20 cellular contexts compared by ENCODE assay signal in genomic region chr18:43780782-43781340, GRCh38.
DNase-seq lines count a peak whose midpoint lies in the region; ATAC-seq and TF ChIP-seq lines count a peak whose summit lies in the region.
"Had no signal": no experiment of that assay in that cellular context is flagged by ENCODE, and none has a peak within 500 bp of the region (broad histone marks: within the 10 kb centered on the region; RNA-seq: fewer than 3 reads in every experiment).

No MANE protein-coding gene starts in this region.

- H3K27me3 Mint-ChIP-seq in chondrocyte (ENCODE audit: low read depth): no peaks in the 10 kb centered on the region
- H3K27me3 Mint-ChIP-seq: activated naive CD8-positive, alpha-beta T cell had no signal

- peaks cover 32% of the 10 kb centered on the region for H3K4me1 Mint-ChIP-seq in chondrocyte (ENCODE audit: low read depth)
- H3K4me1 Mint-ChIP-seq: GM23338 had no signal

- H3K27ac Mint-ChIP-seq in chondrocyte (ENCODE audit: unreplicated experiment): peak overlapping the region; percentile 37
- H3K27ac Mint-ChIP-seq: activated naive CD8-positive, alpha-beta T cell; GM23338 had no signal

- DNase-seq in AG10803 (ENCODE audit: low read depth): peak; percentile 82
- DNase-seq in NCI-H226: peak; percentile 60
- no peak for DNase-seq in chondrocyte (ENCODE audit: low spot score)
- peak; percentile 50 for DNase-seq in kidney tubule cell (ENCODE audit: low spot score)
- DNase-seq in CD1c-positive myeloid dendritic cell (ENCODE audit: extremely low spot score): no peak
- DNase-seq in NCI-H187 treated with DMSO at 0.1 percent for 48 hours (lab: John Stamatoyannopoulos, UW): no peak
- DNase-seq: activated T-cell treated with anti-CD3 and anti-CD28 coated beads for 4 hours, C1 segment of cervical spinal cord, DND-41, KG1, NCI-H1694, NCI-H524 treated with DMSO at 0.1 percent for 48 hours, ovary had no signal

- TF ChIP-seq CTCF in AG10803 (conservative IDR thresholded peaks at IDR 0.05; ENCODE audit: low read length) (no peak), chondrocyte (IDR thresholded peaks at IDR 0.05) (no peak)

- no peak overlapping the region for H3K4me3 Mint-ChIP-seq in chondrocyte (ENCODE audit: unreplicated experiment)
- H3K4me3 Mint-ChIP-seq: activated naive CD8-positive, alpha-beta T cell; GM23338 had no signal

- ATAC-seq in GM19035 (IDR thresholded peaks at IDR 0.05; ENCODE audit: unreplicated experiment) (no peak), GM18498 (IDR thresholded peaks at IDR 0.05; ENCODE audit: unreplicated experiment) (no peak)
- ATAC-seq: activated CD4-positive, CD25-positive, alpha-beta regulatory T cell treated with anti-CD3 and anti-CD28 coated beads, Interleukin-2, amount 50 U/mL, for 24 hours; esophagus mucosa; GM23338 had no signal

- no peaks in the 10 kb centered on the region for H3K9me3 Mint-ChIP-seq in chondrocyte (ENCODE audit: low read depth)
- H3K9me3 Mint-ChIP-seq: GM23338 had no signal

- no peak overlapping the region for H3K4me3 ChIP-seq in AG10803 (ENCODE audit: low read length)
- H3K4me3 ChIP-seq: GM23338, ovary, thoracic aorta had no signal

- no peaks in the 10 kb centered on the region for H3K36me3 Mint-ChIP-seq in chondrocyte (ENCODE audit: low read depth)
- H3K36me3 Mint-ChIP-seq: activated naive CD8-positive, alpha-beta T cell had no signal

Comparison
In these comparisons a context has a peak if more than half of its experiments do, and no peak if none do; other contexts are left out.
1. DNase-seq: peak in AG10803 (single experiment), NCI-H226 (single experiment) and kidney tubule cell (single experiment); none in chondrocyte (single experiment), CD1c-positive myeloid dendritic cell (single experiment) and NCI-H187 treated with DMSO at 0.1 percent for 48 hours (single experiment).